ENCODE assay signal across 7 cellular contexts in the genomic region with DNA sequence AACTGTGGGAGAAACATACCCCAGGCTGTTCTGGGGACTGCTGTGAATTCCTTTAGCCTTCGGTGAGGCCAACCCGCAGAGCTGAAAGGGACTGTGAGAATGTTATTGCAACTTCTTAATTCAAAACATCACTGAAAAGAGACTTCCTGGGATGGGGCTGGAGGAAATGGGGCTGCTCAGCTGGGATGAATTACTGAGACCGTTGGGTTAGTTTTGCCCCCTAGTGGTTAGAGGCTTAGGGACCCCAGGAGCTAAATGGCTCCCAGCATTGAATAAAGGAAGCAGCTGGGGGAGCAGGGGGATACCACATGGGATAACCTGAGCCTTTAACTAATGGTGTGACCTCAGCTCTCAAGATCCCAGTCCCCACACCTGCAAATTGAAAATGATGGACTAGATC.
A peak's percentile ranks its signal among the peaks of the same experiment; 100 is the strongest.
DNase-seq lines count a peak whose midpoint lies in the region; ATAC-seq and TF ChIP-seq lines count a peak whose summit lies in the region.

No MANE protein-coding gene starts in this region.

- ATAC-seq in HG03342 (IDR thresholded peaks at IDR 0.05; ENCODE audit: unreplicated experiment), result peak; percentile 55

- no peak overlapping the region for H3K18ac ChIP-seq in mesenchymal stem cell (ENCODE audit: low read depth in 1 of 2, low read length in 2 of 2)

- TF ChIP-seq CTCF in GM12864 (IDR thresholded peaks at IDR 0.05; ENCODE audit: low read depth, low read length, missing control alignments), result peak; percentile 59

- no peaks in the 10 kb centered on the region for H3K9me3 Mint-ChIP-seq in activated T-cell treated with anti-CD3 and anti-CD28 coated beads, Interleukin-2, amount 50 U/mL, for 24 hours

- no peak overlapping the region for H3K4me2 ChIP-seq in mesenchymal stem cell (ENCODE audit: low read length, poor library complexity, severe bottlenecking)

- no peaks in the 10 kb centered on the region for H3K36me3 Mint-ChIP-seq in activated T-cell treated with anti-CD3 and anti-CD28 coated beads, Interleukin-2, amount 50 U/mL, for 24 hours (ENCODE audit: low read depth)

- 7% methylated on average over 1 of the region's 3 CpGs for WGBS in mesenchymal stem cell

- H3K27ac ChIP-seq in mesenchymal stem cell (ENCODE audit: low read length, poor library complexity, severe bottlenecking), result no peak overlapping the region

- no peaks in the 10 kb centered on the region for H3K36me3 ChIP-seq in mesenchymal stem cell (ENCODE audit: control insufficient read depth in 1 of 2, insufficient read depth in 2 of 2, low read depth in 1 of 2, low read length in 2 of 2)

- no peak overlapping the region for H2AFZ ChIP-seq in mesenchymal stem cell (ENCODE audit: low read depth, low read length)

- H3K4me3 Mint-ChIP-seq in activated T-cell treated with anti-CD3 and anti-CD28 coated beads, Interleukin-2, amount 50 U/mL, for 24 hours, result no peak overlapping the region

- H2BK120ac ChIP-seq in mesenchymal stem cell (ENCODE audit: low read depth, low read length), result no peak overlapping the region

- H3K27ac Mint-ChIP-seq in activated T-cell treated with anti-CD3 and anti-CD28 coated beads, Interleukin-2, amount 50 U/mL, for 24 hours, result no peak overlapping the region

- H3K23ac ChIP-seq in mesenchymal stem cell (ENCODE audit: low read length in 2 of 2), result no peak overlapping the region

- H3K27me3 Mint-ChIP-seq in activated T-cell treated with anti-CD3 and anti-CD28 coated beads, Interleukin-2, amount 50 U/mL, for 24 hours, result no peaks in the 10 kb centered on the region

- no peak overlapping the region for H4K91ac ChIP-seq in mesenchymal stem cell (ENCODE audit: low read length)

- no peak overlapping the region for H4K8ac ChIP-seq in mesenchymal stem cell (ENCODE audit: low read length)

- H3K9me3 ChIP-seq in mesenchymal stem cell (ENCODE audit: control insufficient read depth, low read length), result no peaks in the 10 kb centered on the region

- H2BK5ac ChIP-seq in mesenchymal stem cell (ENCODE audit: low read depth, low read length, poor library complexity, severe bottlenecking), result no peak overlapping the region

- H3K27me3 ChIP-seq in mesenchymal stem cell (ENCODE audit: control insufficient read depth in 1 of 2, insufficient read depth in 1 of 2, low read length in 2 of 2), result no peaks in the 10 kb centered on the region

- H3K4me3 ChIP-seq in GM12864 (ENCODE audit: low read depth, low read length) (no peak overlapping the region), mesenchymal stem cell (ENCODE audit: insufficient read depth in 1 of 2, low read depth in 1 of 2, low read length in 2 of 2) (no peak overlapping the region)

- H2BK12ac ChIP-seq in mesenchymal stem cell (ENCODE audit: low read length in 2 of 2), result no peak overlapping the region

- no peak overlapping the region for H3K4ac ChIP-seq in mesenchymal stem cell (ENCODE audit: low read depth in 1 of 2, low read length in 2 of 2)

- H3K9ac ChIP-seq in mesenchymal stem cell (ENCODE audit: low read length), result no peak overlapping the region

- H3K14ac ChIP-seq in mesenchymal stem cell (ENCODE audit: low read length in 2 of 2), result no peak overlapping the region

- DNase-seq in GM12864 (ENCODE audit: low read depth) (no peak), UCSD-AML1 (lab: John Stamatoyannopoulos, UW; ENCODE audit: unreplicated experiment) (peak; percentile 13), mesenchymal stem cell (peak; percentile 37), NCI-H2107 treated with DMSO at 0.1 percent for 48 hours (lab: John Stamatoyannopoulos, UW; ENCODE audit: unreplicated experiment) (no peak)
- DNase-seq in activated T-cell treated with anti-CD3 and anti-CD28 coated beads, Interleukin-2, amount 50 U/mL, for 24 hours, result no peak
- no peak for DNase-seq in activated CD4-positive, alpha-beta T cell treated with anti-CD3 and anti-CD28 coated beads, Interleukin-2, amount 50 U/mL, for 4 hours

- H3K79me1 ChIP-seq in mesenchymal stem cell (replicated peaks; ENCODE audit: low read length, poor library complexity, severe bottlenecking), result no peaks in the 10 kb centered on the region

- no peaks in the 10 kb centered on the region for H3K4me1 ChIP-seq in mesenchymal stem cell (ENCODE audit: control insufficient read depth, insufficient read depth, low read depth, low read length)

- no peak overlapping the region for H2BK15ac ChIP-seq in mesenchymal stem cell (ENCODE audit: low read depth, poor library complexity, severe bottlenecking)

- H2AK5ac ChIP-seq in mesenchymal stem cell (ENCODE audit: low read length, severe bottlenecking), result no peak overlapping the region

- H3K4me1 Mint-ChIP-seq in activated T-cell treated with anti-CD3 and anti-CD28 coated beads, Interleukin-2, amount 50 U/mL, for 24 hours (ENCODE audit: low read depth), result no peaks in the 10 kb centered on the region

Comparison
In these comparisons a context has a peak if more than half of its experiments do, and no peak if none do; other contexts are left out.
1. DNase-seq: peak in UCSD-AML1 (single experiment) and mesenchymal stem cell (single experiment); none in GM12864 (single experiment), activated T-cell treated with anti-CD3 and anti-CD28 coated beads, Interleukin-2, amount 50 U/mL, for 24 hours (single experiment), NCI-H2107 treated with DMSO at 0.1 percent for 48 hours (single experiment) and activated CD4-positive, alpha-beta T cell treated with anti-CD3 and anti-CD28 coated beads, Interleukin-2, amount 50 U/mL, for 4 hours (0 of 2).